In the genomic region with DNA sequence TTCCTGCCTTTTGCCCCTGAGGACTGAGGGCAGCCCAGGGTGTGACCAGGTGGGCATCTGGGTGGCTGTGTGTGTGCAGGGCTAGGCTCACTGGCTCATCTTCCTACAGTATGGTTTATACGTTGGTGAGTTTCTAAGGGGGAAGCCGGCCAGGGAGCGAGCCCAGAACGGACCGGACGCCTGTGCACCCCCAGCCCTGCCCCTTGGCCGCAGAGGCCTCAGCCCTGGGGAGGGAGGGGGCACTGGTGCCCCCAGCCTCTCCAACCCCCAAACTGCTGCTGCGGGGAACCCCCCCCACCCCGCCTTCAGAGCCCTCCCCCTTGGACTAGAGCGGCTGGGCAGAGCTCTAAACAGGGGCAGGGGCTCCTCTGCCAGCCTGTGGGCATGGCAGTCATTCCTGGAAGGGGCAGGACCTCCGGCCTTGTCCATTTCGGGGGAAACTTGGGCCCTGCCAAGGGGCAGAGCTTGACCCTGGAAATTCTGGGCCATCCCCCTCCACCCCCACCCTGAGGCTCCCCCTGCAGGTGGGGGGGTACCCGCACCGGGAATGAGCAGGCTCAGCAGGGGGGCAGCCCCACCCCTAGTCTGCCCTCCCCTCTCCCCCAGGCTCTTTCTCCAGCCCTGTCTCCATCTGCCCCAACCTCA, we compare ENCODE assay signal across 16 cellular contexts. TPM values are rescaled to one million over a fixed set of nuclear protein-coding genes. Genes with fewer than 3 reads are reported as not detected.
DNase-seq lines count a peak whose midpoint lies in the region; TF ChIP-seq lines count a peak whose summit lies in the region.
"Had no signal": no experiment of that assay in that cellular context is flagged by ENCODE, and none has a peak within 500 bp of the region (broad histone marks: within the 10 kb centered on the region; RNA-seq: fewer than 3 reads in every experiment).

No MANE protein-coding gene starts in this region.

- peaks cover 53% of the 10 kb centered on the region for H4K20me1 ChIP-seq in smooth muscle cell (ENCODE audit: low read depth)

- peaks cover 30% of the 10 kb centered on the region for H3K4me1 Mint-ChIP-seq in activated CD4-positive, alpha-beta T cell treated with anti-CD3 and anti-CD28 coated beads, Interleukin-2, amount 10 ng/mL, durations not matched to agents 24 days and 14 days
- peaks cover 27% of the 10 kb centered on the region for H3K4me1 Mint-ChIP-seq in HFFc6 (ENCODE audit: low read depth)
- peaks cover 76% of the 10 kb centered on the region for H3K4me1 Mint-ChIP-seq in brain
- H3K4me1 Mint-ChIP-seq in osteocyte (ENCODE audit: unreplicated experiment): peaks cover 48% of the 10 kb centered on the region

- no peak overlapping the region for H3K4me3 ChIP-seq in smooth muscle cell
- H3K4me3 ChIP-seq: gastroesophageal sphincter had no signal

- peaks cover 35% of the 10 kb centered on the region for H3K79me2 ChIP-seq in smooth muscle cell (ENCODE audit: low read depth)

- no peak overlapping the region for H3K4me2 ChIP-seq in smooth muscle cell

- H2AFZ ChIP-seq in smooth muscle cell (ENCODE audit: low read depth): no peak overlapping the region

- peaks cover 14% of the 10 kb centered on the region for H3K4me1 ChIP-seq in smooth muscle cell (ENCODE audit: low read depth)

- peaks cover 7% of the 10 kb centered on the region for H3K27me3 Mint-ChIP-seq in activated CD4-positive, alpha-beta T cell treated with anti-CD3 and anti-CD28 coated beads, Interleukin-2, amount 10 ng/mL, durations not matched to agents 24 days and 14 days
- peaks cover 9% of the 10 kb centered on the region for H3K27me3 Mint-ChIP-seq in HFFc6 (ENCODE audit: insufficient read depth)
- H3K27me3 Mint-ChIP-seq in brain: peaks cover 4% of the 10 kb centered on the region
- no peaks in the 10 kb centered on the region for H3K27me3 Mint-ChIP-seq in osteocyte (ENCODE audit: unreplicated experiment)

- H3K27ac Mint-ChIP-seq in activated CD4-positive, alpha-beta T cell treated with anti-CD3 and anti-CD28 coated beads, Interleukin-2, amount 10 ng/mL, durations not matched to agents 24 days and 14 days: peak overlapping the region; percentile 53
- H3K27ac Mint-ChIP-seq in HFFc6: peak overlapping the region; percentile 51; the same call in 1 of the 2 replicates
- peak overlapping the region in 3 of 5 experiments; percentile 69 to 98 (median 95) for H3K27ac Mint-ChIP-seq in brain
- no peak overlapping the region for H3K27ac Mint-ChIP-seq in osteocyte (ENCODE audit: unreplicated experiment)
- H3K27ac Mint-ChIP-seq: dendritic cell treated with granulocyte-macrophage colony-stimulating factor and Interleukin-4, amounts not matched to agents 40 ng/mL and 50 ng/mL, for 4 days had no signal

- H3F3A ChIP-seq in smooth muscle cell (ENCODE audit: low read depth): no peaks in the 10 kb centered on the region

- H3K36me3 ChIP-seq in smooth muscle cell (ENCODE audit: low read depth): no peaks in the 10 kb centered on the region

- H3K9me3 ChIP-seq in smooth muscle cell (replicated peaks; ENCODE audit: low read depth): no peaks in the 10 kb centered on the region
- H3K9me3 ChIP-seq: gastroesophageal sphincter had no signal

- H3K36me3 Mint-ChIP-seq in activated CD4-positive, alpha-beta T cell treated with anti-CD3 and anti-CD28 coated beads, Interleukin-2, amount 10 ng/mL, durations not matched to agents 24 days and 14 days (ENCODE audit: low read depth): peaks cover 2% of the 10 kb centered on the region
- H3K36me3 Mint-ChIP-seq in HFFc6 (ENCODE audit: low read depth) (no peaks in the 10 kb centered on the region), brain (no peaks in the 10 kb centered on the region), osteocyte (ENCODE audit: unreplicated experiment) (no peaks in the 10 kb centered on the region)

- H3K4me3 Mint-ChIP-seq in activated CD4-positive, alpha-beta T cell treated with anti-CD3 and anti-CD28 coated beads, Interleukin-2, amount 10 ng/mL, durations not matched to agents 24 days and 14 days: no peak overlapping the region
- H3K4me3 Mint-ChIP-seq in HFFc6 (no peak overlapping the region), brain (peak overlapping the region in 3 of 5 experiments; percentile 12 to 88 (median 85)), osteocyte (ENCODE audit: unreplicated experiment) (no peak overlapping the region)
- H3K4me3 Mint-ChIP-seq: dendritic cell treated with granulocyte-macrophage colony-stimulating factor and Interleukin-4, amounts not matched to agents 40 ng/mL and 50 ng/mL, for 4 days had no signal

- no peak for DNase-seq in activated CD4-positive, alpha-beta T cell treated with anti-CD3 and anti-CD28 coated beads, Interleukin-2, amount 10 ng/mL, durations not matched to agents 24 days and 14 days
- no peak for DNase-seq in activated CD4-positive, alpha-beta T cell treated with anti-CD3 and anti-CD28 coated beads, Interleukin-2, amount 50 U/mL, for 4 hours
- no peak for DNase-seq in HFFc6
- no peak for DNase-seq in smooth muscle cell (lab: John Stamatoyannopoulos, UW; ENCODE audit: unreplicated experiment)
- DNase-seq in GM13977 (ENCODE audit: low spot score): no peak
- no peak for DNase-seq in CD1c-positive myeloid dendritic cell (ENCODE audit: extremely low spot score)
- no peak for DNase-seq in osteocyte (ENCODE audit: extremely low spot score, unreplicated experiment)
- DNase-seq: activated naive CD4-positive, alpha-beta T cell; NCI-H774; stimulated activated CD4-positive, alpha-beta T cell treated with anti-CD3 and anti-CD28 coated beads, Interleukin-12 subunit alpha, Interleukin-12 subunit beta, amount 100 ng/mL, for 4 hours; stimulated activated naive CD8-positive, alpha-beta T cell treated with anti-CD3 and anti-CD28 coated beads, Interleukin-15, amount 100 ng/mL, for 72 hours had no signal

- no peaks in the 10 kb centered on the region for H3K27me3 ChIP-seq in smooth muscle cell (ENCODE audit: low read depth)

- H3K9me3 Mint-ChIP-seq in activated CD4-positive, alpha-beta T cell treated with anti-CD3 and anti-CD28 coated beads, Interleukin-2, amount 10 ng/mL, durations not matched to agents 24 days and 14 days: no peaks in the 10 kb centered on the region
- no peaks in the 10 kb centered on the region for H3K9me3 Mint-ChIP-seq in HFFc6
- peaks cover 0 to 2% (median 0%) of the 10 kb centered on the region in 5 experiments for H3K9me3 Mint-ChIP-seq in brain
- H3K9me3 Mint-ChIP-seq in osteocyte (ENCODE audit: unreplicated experiment): no peaks in the 10 kb centered on the region
- H3K9me3 Mint-ChIP-seq: dendritic cell treated with granulocyte-macrophage colony-stimulating factor and Interleukin-4, amounts not matched to agents 40 ng/mL and 50 ng/mL, for 4 days; stimulated activated naive CD8-positive, alpha-beta T cell treated with anti-CD3 and anti-CD28 coated beads, Interleukin-15, amount 100 ng/mL, for 72 hours had no signal

- in situ Hi-C loops in GM13977 (cut with MboI; ENCODE audit: low pct_unique_long_range_greater_than_20kb, low sequenced_read_pairs, unreplicated experiment): no loop called here

- no peak overlapping the region for H3K9ac ChIP-seq in smooth muscle cell (ENCODE audit: low read depth)

- TF ChIP-seq CTCF in HFFc6 (IDR thresholded peaks at IDR 0.05): peak; percentile 54
- TF ChIP-seq CTCF in brain (conservative IDR thresholded peaks at IDR 0.05): no peak
- peak; percentile 9 for TF ChIP-seq CTCF in smooth muscle cell (IDR thresholded peaks at IDR 0.05; ENCODE audit: borderline replicate concordance, insufficient read depth, poor library complexity, severe bottlenecking)
- TF ChIP-seq CTCF in GM13977 (IDR thresholded peaks at IDR 0.05; ENCODE audit: extremely low read depth, insufficient read depth, missing control alignments): no peak
- no peak for TF ChIP-seq CTCF in osteocyte (IDR thresholded peaks at IDR 0.05)

- 95% methylated on average over 12 of the region's 14 CpGs for WGBS in smooth muscle cell (ENCODE audit: low lambda C conversion rate)

- H3K27ac ChIP-seq in smooth muscle cell (ENCODE audit: low read depth): no peak overlapping the region
- H3K27ac ChIP-seq: gastroesophageal sphincter had no signal

- intact Hi-C loops in activated CD4-positive, alpha-beta T cell treated with anti-CD3 and anti-CD28 coated beads, Interleukin-2, amount 10 ng/mL, durations not matched to agents 24 days and 14 days (cut with micrococcal nuclease): no loop called here

RNA-seq across cellular contexts. Expression of a gene that starts 5.4 kb away (rescaled TPM):
- total RNA-seq in activated CD4-positive, alpha-beta T cell treated with anti-CD3 and anti-CD28 coated beads, Interleukin-2, amount 10 ng/mL, durations not matched to agents 24 days and 14 days: 108 and 119 TPM in 2 replicates
- total RNA-seq in HFFc6 (2021; fragmentation: NEBNext Ultra II Directional; extraction: Animal tissue kit (Norgen Biotek cat#: 25700)): 100 to 1,000 TPM; 150 to 183 (median 153) TPM
- polyA plus RNA-seq in brain (ENCODE audit: insufficient read depth, low read depth, low replicate concordance) (118 TPM), smooth muscle cell (320 and 365 TPM in 2 replicates)
- total RNA-seq in smooth muscle cell (110 and 195 TPM in 2 replicates), osteocyte (140 and 146 TPM in 2 replicates)

RNA-seq across cellular contexts. Expression of a gene that starts 5.6 kb away (rescaled TPM):
- 1.0 and 2.7 TPM in 2 replicates for total RNA-seq in activated CD4-positive, alpha-beta T cell treated with anti-CD3 and anti-CD28 coated beads, Interleukin-2, amount 10 ng/mL, durations not matched to agents 24 days and 14 days
- 1 to 10 TPM in 3 of 6 experiments, under 1 TPM in 3; 0.73 to 1.9 (median 1.1) TPM for total RNA-seq in HFFc6 (2021; fragmentation: NEBNext Ultra II Directional; extraction: Animal tissue kit (Norgen Biotek cat#: 25700))
- polyA plus RNA-seq in brain (ENCODE audit: insufficient read depth, low read depth, low replicate concordance): 146 TPM
- 5.1 and 12.2 TPM in 2 replicates for total RNA-seq in smooth muscle cell
- 13.7 and 17.0 TPM in 2 replicates for polyA plus RNA-seq in smooth muscle cell
- 3.8 and 5.0 TPM in 2 replicates for total RNA-seq in osteocyte
- total RNA-seq: liver had no signal

RNA-seq across cellular contexts. Expression of a gene that starts 8.1 kb away (rescaled TPM):
- total RNA-seq in activated CD4-positive, alpha-beta T cell treated with anti-CD3 and anti-CD28 coated beads, Interleukin-2, amount 10 ng/mL, durations not matched to agents 24 days and 14 days: not detected in 2 replicates
- under 1 TPM in 2 of 6 experiments, not detected in 4; 0.07 to 0.11 TPM for total RNA-seq in HFFc6 (2021; fragmentation: NEBNext Ultra II Directional; extraction: Animal tissue kit (Norgen Biotek cat#: 25700))
- 54.6 TPM for polyA plus RNA-seq in brain (ENCODE audit: insufficient read depth, low read depth, low replicate concordance)
- 0.18 TPM in 1 of 2 replicates, not detected in the other for total RNA-seq in smooth muscle cell
- polyA plus RNA-seq in smooth muscle cell: 0.13 and 0.64 TPM in 2 replicates
- 0.46 and 0.55 TPM in 2 replicates for total RNA-seq in osteocyte
- total RNA-seq: pulmonary artery endothelial cell had no signal

RNA-seq across cellular contexts. Expression of a gene that starts 15.1 kb away (rescaled TPM):
- 117 and 123 TPM in 2 replicates for total RNA-seq in activated CD4-positive, alpha-beta T cell treated with anti-CD3 and anti-CD28 coated beads, Interleukin-2, amount 10 ng/mL, durations not matched to agents 24 days and 14 days
- total RNA-seq in HFFc6 (2021; fragmentation: NEBNext Ultra II Directional; extraction: Animal tissue kit (Norgen Biotek cat#: 25700)): 100 to 1,000 TPM; 220 to 272 (median 246) TPM
- polyA plus RNA-seq in brain (ENCODE audit: insufficient read depth, low read depth, low replicate concordance) (297 TPM), smooth muscle cell (20.9 and 23.3 TPM in 2 replicates)
- total RNA-seq in smooth muscle cell (53.3 and 57.7 TPM in 2 replicates), osteocyte (149 and 150 TPM in 2 replicates)

RNA-seq across cellular contexts. Expression of a gene that starts 26.1 kb away (rescaled TPM):
- 56.6 and 57.0 TPM in 2 replicates for total RNA-seq in activated CD4-positive, alpha-beta T cell treated with anti-CD3 and anti-CD28 coated beads, Interleukin-2, amount 10 ng/mL, durations not matched to agents 24 days and 14 days
- total RNA-seq in HFFc6 (2021; fragmentation: NEBNext Ultra II Directional; extraction: Animal tissue kit (Norgen Biotek cat#: 25700)): 10 to 100 TPM; 43.4 to 51.9 (median 46.0) TPM
- polyA plus RNA-seq in brain (ENCODE audit: insufficient read depth, low read depth, low replicate concordance) (122 TPM), smooth muscle cell (29.3 and 38.6 TPM in 2 replicates)
- total RNA-seq in smooth muscle cell (8.9 and 11.5 TPM in 2 replicates), osteocyte (35.5 and 43.8 TPM in 2 replicates)

Comparison
In these comparisons a context has a peak if more than half of its experiments do, and no peak if none do; other contexts are left out.
1. H3K4me3 Mint-ChIP-seq: peak in brain (3 of 5); none in activated CD4-positive, alpha-beta T cell treated with anti-CD3 and anti-CD28 coated beads, Interleukin-2, amount 10 ng/mL, durations not matched to agents 24 days and 14 days (single experiment), HFFc6 (single experiment) and osteocyte (single experiment).
2. CTCF ChIP-seq: peak in HFFc6 (single experiment) and smooth muscle cell (single experiment); none in brain (0 of 2), GM13977 (single experiment) and osteocyte (single experiment).